In the genomic region with DNA sequence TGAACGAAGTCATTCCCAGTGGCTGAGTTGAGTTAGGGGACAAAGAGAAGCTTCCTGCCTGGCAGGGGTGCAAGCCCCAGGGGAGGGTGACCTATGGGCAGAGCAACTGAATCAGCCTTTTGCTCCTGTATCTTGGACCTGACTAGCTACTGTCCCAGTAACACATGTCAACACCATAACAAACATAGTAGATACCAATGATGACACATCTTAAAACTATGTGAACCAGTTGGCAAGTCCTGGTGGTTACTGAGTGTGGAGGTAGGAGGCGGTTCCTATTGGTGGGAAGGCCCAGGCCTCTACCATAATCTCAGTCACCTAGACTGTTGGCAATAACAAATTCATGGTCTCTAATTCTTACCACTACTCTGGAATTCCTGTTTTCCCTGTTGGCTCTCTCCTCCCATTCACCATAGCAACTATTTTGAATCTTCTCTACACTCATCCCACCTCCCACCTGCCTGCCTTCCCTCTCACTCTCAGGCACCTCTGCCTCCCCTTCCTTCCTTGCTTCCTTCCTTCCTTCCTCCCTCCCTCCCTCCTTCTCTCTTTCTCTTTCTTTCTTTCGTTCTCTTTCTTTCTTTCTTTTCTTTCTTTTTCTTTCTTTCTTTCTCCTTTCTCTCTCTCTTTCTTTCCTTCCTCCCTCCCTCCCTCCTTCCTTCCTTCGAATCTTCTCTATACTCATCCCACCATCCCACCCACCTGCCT, we compare ENCODE assay signal across 11 cellular contexts. TPM values are rescaled to one million over a fixed set of nuclear protein-coding genes. Genes with fewer than 3 reads are reported as not detected.
DNase-seq lines count a peak whose midpoint lies in the region; ATAC-seq and TF ChIP-seq lines count a peak whose summit lies in the region.
"Had no signal": no experiment of that assay in that cellular context is flagged by ENCODE, and none has a peak within 500 bp of the region (broad histone marks: within the 10 kb centered on the region; RNA-seq: fewer than 3 reads in every experiment).

No MANE protein-coding gene starts in this region.

- peak; percentile 86 for ATAC-seq in Panc1
- no peak for ATAC-seq in GM18505 (IDR thresholded peaks at IDR 0.05; ENCODE audit: unreplicated experiment)

- TF ChIP-seq POLR2A in GM18505 (IDR thresholded peaks at IDR 0.05; ENCODE audit: borderline replicate concordance, extremely low read depth, insufficient read depth, insufficient read length) = no peak

- intact Hi-C loops in Panc1 (cut with micrococcal nuclease; ENCODE audit: unreplicated experiment) = no loop called here

- no peak overlapping the region for H3K9ac ChIP-seq in endodermal cell (ENCODE audit: extremely low read depth, low read length, poor library complexity, severe bottlenecking)

- H4K20me1 ChIP-seq in osteoblast (ENCODE audit: insufficient read depth, low read length) = no peaks in the 10 kb centered on the region

- CTCF ChIA-PET in Panc1 (lab: Charles Lee) = no interaction called here

- no peak overlapping the region for H3K27ac Mint-ChIP-seq in endodermal cell

- H3K4me1 ChIP-seq in Panc1 (ENCODE audit: control insufficient read depth, insufficient read depth, low read length) (no peaks in the 10 kb centered on the region), endodermal cell (ENCODE audit: control insufficient read depth, insufficient read depth, low read length) (no peaks in the 10 kb centered on the region), osteoblast (ENCODE audit: insufficient read depth, low read length) (peaks cover 9% of the 10 kb centered on the region)
- H3K4me1 ChIP-seq: HAP-1 had no signal

- H3K4me1 Mint-ChIP-seq in endodermal cell = no peaks in the 10 kb centered on the region

- TF ChIP-seq CTCF in Panc1 (IDR thresholded peaks at IDR 0.05) (no peak), endodermal cell (conservative IDR thresholded peaks at IDR 0.05) (no peak), osteoblast (IDR thresholded peaks at IDR 0.05; ENCODE audit: extremely low read depth, low read depth, low read length) (no peak)

- H3K79me2 ChIP-seq in osteoblast (ENCODE audit: insufficient read depth, low read length) = no peaks in the 10 kb centered on the region

- WGBS in endodermal cell (ENCODE audit: insufficient coverage in 1 of 2, insufficient read length in 1 of 2), 2 experiments = 83 to 89% methylated on average over 3 to 4 of the region's 4 CpGs

- H3K4me3 Mint-ChIP-seq in endodermal cell = no peak overlapping the region

- no peak overlapping the region for H3K4me2 ChIP-seq in osteoblast (ENCODE audit: insufficient read depth, low read length)

- H3K9me3 Mint-ChIP-seq in endodermal cell = no peaks in the 10 kb centered on the region

- no peaks in the 10 kb centered on the region for H3K36me3 ChIP-seq in Panc1 (ENCODE audit: control insufficient read depth, insufficient read depth, low read length)
- H3K36me3 ChIP-seq in endodermal cell (ENCODE audit: control insufficient read depth, insufficient read depth, low read length) = no peaks in the 10 kb centered on the region
- no peaks in the 10 kb centered on the region for H3K36me3 ChIP-seq in osteoblast (ENCODE audit: insufficient read depth, low read length)
- H3K36me3 ChIP-seq: HAP-1 had no signal

- H3K27ac ChIP-seq in Panc1 (ENCODE audit: low read length) = no peak overlapping the region
- no peak overlapping the region for H3K27ac ChIP-seq in endodermal cell (ENCODE audit: low read depth, low read length)
- no peak overlapping the region for H3K27ac ChIP-seq in osteoblast (ENCODE audit: low read depth, low read length)
- H3K27ac ChIP-seq: 22Rv1 had no signal

- no peaks in the 10 kb centered on the region for H3K9me3 ChIP-seq in Panc1 (ENCODE audit: control insufficient read depth, insufficient read depth, low read depth, low read length)
- no peaks in the 10 kb centered on the region for H3K9me3 ChIP-seq in endodermal cell (ENCODE audit: control insufficient read depth, low read length)
- no peaks in the 10 kb centered on the region for H3K9me3 ChIP-seq in osteoblast (ENCODE audit: low read depth, low read length)
- H3K9me3 ChIP-seq: HAP-1 had no signal

- peaks cover 23% of the 10 kb centered on the region for H3K27me3 Mint-ChIP-seq in endodermal cell (ENCODE audit: insufficient read depth)

- H3K4me3 ChIP-seq in Panc1 (ENCODE audit: low read depth in 2 of 2, low read length in 2 of 2) (no peak overlapping the region), endodermal cell (ENCODE audit: low read length) (no peak overlapping the region), osteoblast (ENCODE audit: insufficient read depth, low read length) (no peak overlapping the region)
- H3K4me3 ChIP-seq: HAP-1 had no signal

- in situ Hi-C loops in Panc1 (cut with HindIII; ENCODE audit: low pct_unique_long_range_greater_than_20kb, low sequenced_read_pairs) = no loop called here

- H3K36me3 Mint-ChIP-seq in endodermal cell (ENCODE audit: low read depth) = no peaks in the 10 kb centered on the region

- H3K27me3 ChIP-seq in Panc1 (ENCODE audit: control insufficient read depth, insufficient read depth, low read length) = no peaks in the 10 kb centered on the region
- peaks cover 12% of the 10 kb centered on the region for H3K27me3 ChIP-seq in endodermal cell (ENCODE audit: control insufficient read depth, insufficient read depth, low read length, poor library complexity, severe bottlenecking)
- H3K27me3 ChIP-seq in osteoblast (ENCODE audit: insufficient read depth, low read length) = peaks cover 10% of the 10 kb centered on the region

- DNase-seq in DMS 273 (lab: John Stamatoyannopoulos, UW; ENCODE audit: unreplicated experiment) (peak; percentile 11), DMS 273 treated with DMSO at 0.1 percent for 48 hours (lab: John Stamatoyannopoulos, UW) (no peak), Panc1 (ENCODE audit: low read depth, low spot score) (peak; percentile 67), endodermal cell (peak; percentile 79), osteoblast (ENCODE audit: insufficient read length, low spot score, missing footprints) (peak; percentile 75), NCI-H187 (lab: John Stamatoyannopoulos, UW) (no peak), cerebellar nuclear complex (lab: John Stamatoyannopoulos, UW) (no peak)
- DNase-seq: stimulated activated CD4-positive, alpha-beta T cell treated with anti-CD3 and anti-CD28 coated beads, Interleukin-4, amount 100 ng/mL, for 1 hour had no signal

- H2AFZ ChIP-seq in osteoblast (ENCODE audit: low read length) = no peak overlapping the region

- BruUV-seq in Panc1 (replicated peaks; lab: Mats Ljungman, UMichigan) = no TSS peak

- POLR2A ChIA-PET in Panc1 (lab: Charles Lee) = no interaction called here

RNA-seq across cellular contexts. Expression of gene P2RX7, which starts 8.1 kb away (rescaled TPM):
- total RNA-seq in Panc1 (2021; ENCODE audit: unreplicated experiment) = 0.23 TPM
- 0.25 TPM for polyA plus RNA-seq in Panc1 (2012; ENCODE audit: insufficient read length)
- total RNA-seq in endodermal cell = under 1 TPM in 1 of 2 donors, not detected in 1; 0.18 TPM
- 0.64 TPM for polyA plus RNA-seq in endodermal cell (2013, experiment 1 of 2)
- polyA plus RNA-seq in endodermal cell (2013, experiment 2 of 2) = 0.33 TPM
- 3.8 and 4.0 TPM in 2 replicates for total RNA-seq in osteoblast

Comparison
In these comparisons a context has a peak if more than half of its experiments do, and no peak if none do; other contexts are left out.
1. DNase-seq: peak in DMS 273 (single experiment), Panc1 (single experiment), endodermal cell (single experiment) and osteoblast (single experiment); none in DMS 273 treated with DMSO at 0.1 percent for 48 hours (single experiment), NCI-H187 (0 of 2) and cerebellar nuclear complex (0 of 2).